ENCODE assay signal across 7 cellular contexts in the genomic region with DNA sequence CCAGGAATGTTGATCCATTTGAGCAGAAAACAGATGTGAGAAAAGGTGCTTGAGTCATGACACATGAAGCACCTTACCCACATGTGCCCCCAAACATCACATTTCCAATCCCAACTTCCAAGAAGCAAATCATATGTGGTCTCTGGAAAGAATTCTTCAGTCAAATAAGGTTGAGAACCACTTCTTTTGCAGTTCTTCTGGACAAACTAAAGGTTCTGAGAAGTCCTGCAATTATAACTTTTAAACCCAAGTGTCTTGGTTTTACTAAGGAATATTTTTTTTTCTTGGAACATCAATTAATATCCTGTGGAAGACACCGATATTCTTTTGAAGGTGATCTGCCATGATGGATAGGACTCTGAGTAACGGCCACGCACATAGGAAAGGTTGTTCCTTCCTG.
"Had no signal": no experiment of that assay in that cellular context is flagged by ENCODE, and none has a peak within 500 bp of the region (broad histone marks: within the 10 kb centered on the region; RNA-seq: fewer than 3 reads in every experiment).

No MANE protein-coding gene starts in this region.

- FAIRE-seq: HTR-8/SVneo had no signal

- H3K9ac ChIP-seq: GM23248 had no signal

- H3K4me3 ChIP-seq: GM23248, HAP-1 had no signal

- H3K9me3 ChIP-seq: HAP-1 had no signal

- DNase-seq: GM23248, GOT3, IMR-90, KBM-7 had no signal

- ATAC-seq: HCT116 had no signal

- H3K27ac ChIP-seq: GM23248 had no signal

- H3K36me3 ChIP-seq: HAP-1 had no signal

- H2AFZ ChIP-seq: GM23248 had no signal
